1 cellular context compared by ENCODE assay signal in the genomic region with DNA sequence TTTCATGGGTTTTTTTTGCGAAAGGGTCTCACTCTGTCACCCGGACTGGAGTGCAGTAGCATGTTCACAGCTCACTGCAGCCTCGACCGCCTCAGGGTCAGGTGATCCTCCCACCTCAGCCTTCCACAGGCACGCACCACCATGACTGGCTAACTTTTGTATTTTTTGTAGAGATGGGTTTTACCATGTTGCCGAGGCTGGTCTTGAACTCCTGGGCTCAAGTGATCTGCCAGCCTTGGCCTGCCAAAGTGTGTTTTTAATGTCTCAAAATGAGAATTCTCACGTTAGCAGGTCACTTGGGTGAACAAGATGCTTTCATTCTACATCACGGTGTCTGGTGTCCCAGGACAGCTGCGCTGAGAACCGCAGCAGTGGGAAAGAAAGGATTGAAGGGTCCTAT.
TF ChIP-seq lines count a peak whose summit lies in the region.

No MANE protein-coding gene starts in this region.

TF ChIP-seq in IMR-90, 13 proteins besides CTCF, POLR2A, EP300 and RAD21 (continued from another document):
- no peak for TF ChIP-seq MXI1 (IDR thresholded peaks at IDR 0.05; ENCODE audit: borderline replicate concordance, low read depth, low read length)
- TF ChIP-seq RCOR1 (IDR thresholded peaks at IDR 0.05; ENCODE audit: insufficient replicate concordance, low read length), result no peak
- no peak for TF ChIP-seq RFX5 (IDR thresholded peaks at IDR 0.05; ENCODE audit: low read depth, low read length)
- TF ChIP-seq, protein P1, sequence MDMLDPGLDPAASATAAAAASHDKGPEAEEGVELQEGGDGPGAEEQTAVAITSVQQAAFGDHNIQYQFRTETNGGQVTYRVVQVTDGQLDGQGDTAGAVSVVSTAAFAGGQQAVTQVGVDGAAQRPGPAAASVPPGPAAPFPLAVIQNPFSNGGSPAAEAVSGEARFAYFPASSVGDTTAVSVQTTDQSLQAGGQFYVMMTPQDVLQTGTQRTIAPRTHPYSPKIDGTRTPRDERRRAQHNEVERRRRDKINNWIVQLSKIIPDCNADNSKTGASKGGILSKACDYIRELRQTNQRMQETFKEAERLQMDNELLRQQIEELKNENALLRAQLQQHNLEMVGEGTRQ (IDR thresholded peaks at IDR 0.05; ENCODE audit: low read depth, low read length), result no peak
